In genomic region chr18:28469946-28470345, GRCh38 we compare ENCODE assay signal across 1 cellular context.
TF ChIP-seq lines count a peak whose summit lies in the region.

No MANE protein-coding gene starts in this region.

TF ChIP-seq in GM12878, 131 proteins besides CTCF, POLR2A, EP300 and RAD21:
- no peak for TF ChIP-seq ZBTB4 (CRISPR knock-in tag; IDR thresholded peaks at IDR 0.05)
- no peak for TF ChIP-seq HDGF (IDR thresholded peaks at IDR 0.05)
- no peak for TF ChIP-seq RFX5 (IDR thresholded peaks at IDR 0.05; ENCODE audit: low read depth, low read length)
- TF ChIP-seq SMC3 (IDR thresholded peaks at IDR 0.05; ENCODE audit: borderline replicate concordance, low read length) = no peak
- no peak for TF ChIP-seq ZNF384 (IDR thresholded peaks at IDR 0.05; ENCODE audit: borderline replicate concordance, low read depth, low read length)
- no peak for TF ChIP-seq IRF4 (IDR thresholded peaks at IDR 0.05; ENCODE audit: low read depth, low read length)
- TF ChIP-seq FOXK2 (IDR thresholded peaks at IDR 0.05) = no peak
- TF ChIP-seq ATF2 (IDR thresholded peaks at IDR 0.05; ENCODE audit: low read length) = no peak
- no peak for TF ChIP-seq ZNF592 (IDR thresholded peaks at IDR 0.05)
- TF ChIP-seq NR2F1 (conservative IDR thresholded peaks at IDR 0.05) = no peak
